In genomic region chr5:145825751-145826180, GRCh38 we compare ENCODE assay signal across 9 cellular contexts. TPM values are rescaled to one million over a fixed set of nuclear protein-coding genes. Genes with fewer than 3 reads are reported as not detected.
A peak's percentile ranks its signal among the peaks of the same experiment; 100 is the strongest.
DNase-seq lines count a peak whose midpoint lies in the region; ATAC-seq, FAIRE-seq and TF ChIP-seq lines count a peak whose summit lies in the region.
"Had no signal": no experiment of that assay in that cellular context is flagged by ENCODE, and none has a peak within 500 bp of the region (broad histone marks: within the 10 kb centered on the region; RNA-seq: fewer than 3 reads in every experiment).

No MANE protein-coding gene starts in this region.

- no TSS peak for BruUV-seq in K562 (replicated peaks; lab: Mats Ljungman, UMichigan)

- intact Hi-C loops in K562 (cut with micrococcal nuclease), result loop anchor here (1.0 to 5.0 kb wide), 5 partner anchors 37 to 224 kb away; no protein-coding TSS in a partner anchor
- intact Hi-C loops in right lobe of liver (cut with DNase I), result no loop called here
- intact Hi-C loops in posterior cingulate gyrus (cut with DNase I), result loop anchor here (1.0 to 10.0 kb wide), 2 partner anchors 309 to 1622 kb away; no protein-coding TSS in a partner anchor

- peaks cover 5% of the 10 kb centered on the region; the same call in 2 of the 3 replicates for H3K36me3 ChIP-seq in K562 (ENCODE audit: control insufficient read depth, insufficient read depth, low read length)
- H3K36me3 ChIP-seq in right lobe of liver, result no peaks in the 10 kb centered on the region

- TF ChIP-seq CTCF in 22Rv1 (IDR thresholded peaks at IDR 0.05), result peak; percentile 88
- peak; percentile 53 for TF ChIP-seq CTCF in GM12865 (IDR thresholded peaks at IDR 0.05; ENCODE audit: insufficient read depth, low read depth, low read length, missing control alignments)
- peak; percentile 77 to 99 (median 97) for TF ChIP-seq CTCF in K562 (IDR thresholded peaks at IDR 0.05 in 2 of 3, conservative IDR thresholded peaks at IDR 0.05 in 1 of 3; ENCODE audit: insufficient read depth in 2 of 3, low read depth in 1 of 3, low read length in 3 of 3)
- peak; percentile 73 to 82 (median 78) for TF ChIP-seq CTCF in right lobe of liver (IDR thresholded peaks at IDR 0.05)

- H3K4me3 ChIP-seq in GM12865 (ENCODE audit: low read depth, low read length), result no peak overlapping the region
- no peak overlapping the region for H3K4me3 ChIP-seq in K562
- no peak overlapping the region for H3K4me3 ChIP-seq in right lobe of liver

- CTCF ChIA-PET in K562 (lab: Yijun Ruan, JAX; ENCODE audit: low intra/inter-chr PET ratio), result interaction anchor here (0.6 to 1.4 kb wide), 4 partner anchors 61 to 305 kb away, joined by 3 to 6 read pairs (median 3); no protein-coding TSS in a partner anchor

- H3K9me3 ChIP-seq in K562 (replicated peaks; ENCODE audit: control insufficient read depth, insufficient read depth, low read depth, low read length), result no peaks in the 10 kb centered on the region
- H3K9me3 ChIP-seq in right lobe of liver, result no peaks in the 10 kb centered on the region

- ATAC-seq in HG02852 (IDR thresholded peaks at IDR 0.05; ENCODE audit: unreplicated experiment), result peak; percentile 57
- peak; percentile 75 for ATAC-seq in K562
- ATAC-seq in right lobe of liver, result peak; percentile 54 to 70 (median 64)

- FAIRE-seq in K562 (lab: Jason Lieb, UNC), result peak; percentile 52

- H3K9me1 ChIP-seq in K562 (ENCODE audit: control insufficient read depth, insufficient read depth, low read length), result no peaks in the 10 kb centered on the region

- TF ChIP-seq POLR2A in K562 (conservative IDR thresholded peaks at IDR 0.05) (no peak), right lobe of liver (IDR thresholded peaks at IDR 0.05) (no peak)

- no peak overlapping the region for H2AFZ ChIP-seq in K562 (ENCODE audit: low read depth, low read length)

- no peak overlapping the region for H3K4me2 ChIP-seq in K562 (ENCODE audit: insufficient read depth, low read length)

- H4K20me1 ChIP-seq in K562 (replicated peaks; ENCODE audit: control insufficient read depth, insufficient read depth, low read length), result no peaks in the 10 kb centered on the region

- WGBS in K562 (ENCODE audit: insufficient coverage, low coverage, missing lambda C conversion rate), result 63% methylated on average over 3 of the region's 3 CpGs
- WGBS in right lobe of liver (ENCODE audit: insufficient coverage, low coverage, low lambda C conversion rate, missing lambda C conversion rate), result 0% methylated on average over 1 of the region's 3 CpGs

- H3K4me1 ChIP-seq in K562 (replicated peaks in 1 of 2; ENCODE audit: control insufficient read depth in 2 of 2, insufficient read depth in 2 of 2, low read length in 2 of 2) (peaks cover 3 to 21% of the 10 kb centered on the region in 2 experiments; a peak in 3 of 5 replicates), right lobe of liver (peaks cover 2 to 27% (median 16%) of the 10 kb centered on the region in 4 donors)

- peak; percentile 79 to 80 for TF ChIP-seq RAD21 in K562 (CRISPR knock-in tag; conservative IDR thresholded peaks at IDR 0.05 in 1 of 2, IDR thresholded peaks at IDR 0.05 in 1 of 2)

- H3K9ac ChIP-seq in K562 (ENCODE audit: insufficient read depth in 1 of 2, low read depth in 2 of 2, low read length in 2 of 2), result no peak overlapping the region

- no peak overlapping the region for H3K27ac ChIP-seq in 22Rv1
- H3K27ac ChIP-seq in K562 (ENCODE audit: extremely low read depth, low read depth, low read length), result no peak overlapping the region
- no peak overlapping the region for H3K27ac ChIP-seq in right lobe of liver
- H3K27ac ChIP-seq: epithelial cell of prostate had no signal

- TF ChIP-seq EP300 in K562 (IDR thresholded peaks at IDR 0.05; ENCODE audit: low read length), result no peak

- peak; percentile 51 for DNase-seq in GM12865 (ENCODE audit: low read depth)
- DNase-seq in NCI-H446 (lab: John Stamatoyannopoulos, UW), result peak; percentile 15 to 64
- DNase-seq in K562 (ENCODE audit: extremely low read depth in 1 of 4, low spot score in 3 of 4), result peak; percentile 37 to 69 (median 41)
- no peak for DNase-seq in right lobe of liver
- no peak for DNase-seq in posterior cingulate gyrus
- DNase-seq in HuH-7.5 (ENCODE audit: low spot score), result no peak

- in situ Hi-C loops in K562 (cut with MboI), result no loop called here

- POLR2A ChIA-PET in K562 (lab: Yijun Ruan, JAX), result interaction anchor here (1.4 kb wide), 1 partner anchor 9 kb away, joined by 7 read pairs; the partner anchor contains the start of gene PRELID2

- peaks cover 46% of the 10 kb centered on the region for H3K79me2 ChIP-seq in K562 (ENCODE audit: control insufficient read depth, insufficient read depth, low read length)

- H3K27me3 ChIP-seq in K562 (ENCODE audit: control insufficient read depth in 2 of 2, insufficient read depth in 2 of 2, low read length in 2 of 2) (no peaks in the 10 kb centered on the region), right lobe of liver (no peaks in the 10 kb centered on the region)

TF ChIP-seq in K562, 482 proteins besides CTCF, POLR2A, EP300 and RAD21 (continues in another document):
- TF ChIP-seq, protein P1, sequence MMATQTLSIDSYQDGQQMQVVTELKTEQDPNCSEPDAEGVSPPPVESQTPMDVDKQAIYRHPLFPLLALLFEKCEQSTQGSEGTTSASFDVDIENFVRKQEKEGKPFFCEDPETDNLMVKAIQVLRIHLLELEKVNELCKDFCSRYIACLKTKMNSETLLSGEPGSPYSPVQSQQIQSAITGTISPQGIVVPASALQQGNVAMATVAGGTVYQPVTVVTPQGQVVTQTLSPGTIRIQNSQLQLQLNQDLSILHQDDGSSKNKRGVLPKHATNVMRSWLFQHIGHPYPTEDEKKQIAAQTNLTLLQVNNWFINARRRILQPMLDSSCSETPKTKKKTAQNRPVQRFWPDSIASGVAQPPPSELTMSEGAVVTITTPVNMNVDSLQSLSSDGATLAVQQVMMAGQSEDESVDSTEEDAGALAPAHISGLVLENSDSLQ (IDR thresholded peaks at IDR 0.05), result peak; percentile 23; the same call in 1 of the 2 replicates
- TF ChIP-seq SMARCA5 (IDR thresholded peaks at IDR 0.05) (peak; percentile 57; the same call in 1 of the 2 replicates), HDAC2 (IDR thresholded peaks at IDR 0.05) (peak; percentile 40; the same call in 1 of the 2 replicates), CBX3 (IDR thresholded peaks at IDR 0.05; ENCODE audit: borderline replicate concordance in 1 of 2, low read length in 2 of 2) (0 out of 3 replicates have a peak, but pooled peaks of 1 of the 2 experiments have one; percentile 33)
- TF ChIP-seq, protein P2, sequence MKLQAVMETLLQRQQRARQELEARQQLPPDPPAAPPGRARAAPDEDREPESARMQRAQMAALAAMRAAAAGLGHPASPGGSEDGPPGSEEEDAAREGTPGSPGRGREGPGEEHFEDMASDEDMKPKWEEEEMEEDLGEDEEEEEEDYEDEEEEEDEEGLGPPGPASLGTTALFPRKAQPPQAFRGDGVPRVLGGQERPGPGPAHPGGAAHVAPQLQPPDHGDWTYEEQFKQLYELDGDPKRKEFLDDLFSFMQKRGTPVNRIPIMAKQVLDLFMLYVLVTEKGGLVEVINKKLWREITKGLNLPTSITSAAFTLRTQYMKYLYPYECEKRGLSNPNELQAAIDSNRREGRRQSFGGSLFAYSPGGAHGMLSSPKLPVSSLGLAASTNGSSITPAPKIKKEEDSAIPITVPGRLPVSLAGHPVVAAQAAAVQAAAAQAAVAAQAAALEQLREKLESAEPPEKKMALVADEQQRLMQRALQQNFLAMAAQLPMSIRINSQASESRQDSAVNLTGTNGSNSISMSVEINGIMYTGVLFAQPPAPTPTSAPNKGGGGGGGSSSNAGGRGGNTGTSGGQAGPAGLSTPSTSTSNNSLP (IDR thresholded peaks at IDR 0.05; ENCODE audit: borderline replicate concordance, low read depth, low read length), result peak; percentile 61; the same call in 1 of the 2 replicates

RNA-seq across cellular contexts. Expression of gene PRELID2, which starts 9.4 kb away (rescaled TPM):
- total RNA-seq in K562 (2011; cell fraction: chromatin; rRNA removed; ENCODE audit: low replicate concordance), result 98.0 and 157 TPM in 2 replicates
- 44.4 and 52.9 TPM in 2 replicates for total RNA-seq in K562 (2011; cell fraction: nucleolus; rRNA removed)
- total RNA-seq in K562 (2011; cell fraction: nucleoplasm; rRNA removed), result 98.7 and 150 TPM in 2 replicates
- total RNA-seq in K562 (2014; rRNA removed), result 42.7 and 68.2 TPM in 2 replicates
- total RNA-seq in K562 (2014; rRNA removed; fragmentation: Illumina TruSeq; extraction: Trizol), result 34.1 and 36.8 TPM in 2 replicates
- 27.3 and 30.1 TPM in 2 replicates for total RNA-seq in K562 (2015; rRNA removed; fragmentation: Illumina TruSeq; extraction: Trizol)
- 20.1 and 23.7 TPM in 2 replicates for total RNA-seq in K562 (2021)
- 23.0 and 28.8 TPM in 2 replicates for polyA plus RNA-seq in K562 (2011; rRNA removed)
- polyA plus RNA-seq in K562 (2011; cell fraction: cytosol; rRNA removed), result 4.8 and 12.2 TPM in 2 replicates
- 24.7 and 26.4 TPM in 2 replicates for polyA plus RNA-seq in K562 (2011; cell fraction: nucleus; rRNA removed)
- polyA plus RNA-seq in K562 (2012), result 13.1 and 14.4 TPM in 2 replicates
- polyA plus RNA-seq in K562 (2014; fragmentation: Illumina TruSeq; extraction: Trizol), result 21.5 and 23.9 TPM in 2 replicates
- polyA plus RNA-seq in K562 (2014; fragmentation: Nextera tagmentation; extraction: Ambion mirVana), result 1 to 10 TPM; 6.4 to 7.8 TPM
- 34.7 and 35.0 TPM in 2 replicates for polyA plus RNA-seq in K562 (2014; rRNA removed)
- 56.7 and 88.0 TPM in 2 replicates for polyA minus RNA-seq in K562 (2011; rRNA and poly(A)+ RNA removed)
- 18.0 and 22.5 TPM in 2 replicates for polyA minus RNA-seq in K562 (2011; cell fraction: cytosol; rRNA and poly(A)+ RNA removed)
- 77.7 and 125 TPM in 2 replicates for polyA minus RNA-seq in K562 (2011; cell fraction: nucleus; rRNA and poly(A)+ RNA removed)
- 1 to 10 TPM; 2.6 to 9.3 (median 4.1) TPM for total RNA-seq in right lobe of liver

RNA-seq across cellular contexts. Expression of gene GRXCR2, which starts 47.0 kb away (rescaled TPM):
- not detected in 2 replicates for total RNA-seq in K562 (2011; cell fraction: chromatin; rRNA removed; ENCODE audit: low replicate concordance)
- not detected in 2 replicates for total RNA-seq in K562 (2011; cell fraction: nucleolus; rRNA removed)
- total RNA-seq in K562 (2011; cell fraction: nucleoplasm; rRNA removed), result not detected in 2 replicates
- not detected in 2 replicates for total RNA-seq in K562 (2014; rRNA removed)
- total RNA-seq in K562 (2014; rRNA removed; fragmentation: Illumina TruSeq; extraction: Trizol), result not detected in 2 replicates
- total RNA-seq in K562 (2015; rRNA removed; fragmentation: Illumina TruSeq; extraction: Trizol), result not detected in 2 replicates
- total RNA-seq in K562 (2021), result not detected in 2 replicates
- polyA plus RNA-seq in K562 (2011; rRNA removed), result not detected in 2 replicates
- not detected in 2 replicates for polyA plus RNA-seq in K562 (2011; cell fraction: cytosol; rRNA removed)
- polyA plus RNA-seq in K562 (2011; cell fraction: nucleus; rRNA removed), result not detected in 2 replicates
- not detected in 2 replicates for polyA plus RNA-seq in K562 (2012)
- polyA plus RNA-seq in K562 (2014; fragmentation: Illumina TruSeq; extraction: Trizol), result not detected in 2 replicates
- polyA plus RNA-seq in K562 (2014; fragmentation: Nextera tagmentation; extraction: Ambion mirVana), result not detected
- not detected in 2 replicates for polyA plus RNA-seq in K562 (2014; rRNA removed)
- not detected in 2 replicates for polyA minus RNA-seq in K562 (2011; rRNA and poly(A)+ RNA removed)
- not detected in 2 replicates for polyA minus RNA-seq in K562 (2011; cell fraction: cytosol; rRNA and poly(A)+ RNA removed)
- not detected in 2 replicates for polyA minus RNA-seq in K562 (2011; cell fraction: nucleus; rRNA and poly(A)+ RNA removed)
- total RNA-seq in right lobe of liver, result not detected

Comparison
In these comparisons a context has a peak if more than half of its experiments do, and no peak if none do; other contexts are left out.
1. DNase-seq: peak in GM12865 (single experiment), NCI-H446 (2 of 2) and K562 (4 of 4); none in right lobe of liver (0 of 3), posterior cingulate gyrus (0 of 10) and HuH-7.5 (single experiment).
2. intact Hi-C loops: an anchor here in K562 (1.0 to 5.0 kb wide) and posterior cingulate gyrus (1.0 to 10.0 kb wide); none called in right lobe of liver.
3. Peak in every context shown above with its lines, with median percentiles within 50 percentile points of each other: CTCF ChIP-seq and ATAC-seq.